ENCODE assay signal across 26 cellular contexts in genomic region chr3:88677311-88677710, GRCh38.
"Had no signal": no experiment of that assay in that cellular context is flagged by ENCODE, and none has a peak within 500 bp of the region (broad histone marks: within the 10 kb centered on the region; RNA-seq: fewer than 3 reads in every experiment).

No MANE protein-coding gene starts in this region.

- DNase-seq: stimulated activated CD4-positive, alpha-beta T cell treated with anti-CD3 and anti-CD28 coated beads, Interleukin-2, amount 100 ng/mL, for 48 hours; stimulated activated CD4-positive, alpha-beta T cell treated with anti-CD3 and anti-CD28 coated beads, Interleukin-4, amount 100 ng/mL, for 1 hour; stimulated activated CD4-positive, alpha-beta T cell treated with anti-CD3 and anti-CD28 coated beads, Interleukin-4, amount 100 ng/mL, for 24 hours; stimulated activated CD4-positive, alpha-beta T cell treated with anti-CD3 and anti-CD28 coated beads, Interleukin-4, amount 100 ng/mL, for 4 hours; stimulated activated CD8-positive, alpha-beta memory T cell treated with anti-CD3 and anti-CD28 coated beads, Interleukin-4, amount 100 ng/mL, for 48 hours; stimulated activated naive B cell treated with anti-CD40 and anti-IgM and Interleukin-4, amounts not matched to agents 10 μg/mL and 1 μg/mL and 100 μg/mL, for 72 hours; stimulated activated naive CD4-positive, alpha-beta T cell; stimulated activated naive CD4-positive, alpha-beta T cell treated with Interleukin-2 at 50 U/mL for 16 hours; stimulated activated naive CD8-positive, alpha-beta T cell treated with anti-CD3 and anti-CD28 coated beads, Interleukin-15, amount 100 ng/mL, for 72 hours; stimulated activated naive CD8-positive, alpha-beta T cell treated with anti-CD3 and anti-CD28 coated beads, Interleukin-15, Interleukin-2, amounts not matched to agents 100 U/mL and 50 U/mL, for 24 hours; stomach; substantia nigra; testis; thyroid gland; tibial artery; transverse colon; trophoblast cell; upper lobe of left lung; upper lobe of right lung; uterus had no signal

- H3K27ac ChIP-seq: stomach, suprapubic skin, testis, thoracic aorta, thyroid gland, tibial artery, tibial nerve, transverse colon, upper lobe of left lung, upper lobe of right lung, uterus, vagina had no signal

- H3K27me3 ChIP-seq: stomach, suprapubic skin, testis, thyroid gland, tibial artery, tibial nerve, transverse colon, upper lobe of left lung, upper lobe of right lung, uterus, vagina had no signal

- H3K4me3 ChIP-seq: stomach, suprapubic skin, testis, thoracic aorta, thyroid gland, tibial artery, tibial nerve, transverse colon, upper lobe of left lung, upper lobe of right lung, uterus, vagina had no signal

- H3K9me3 ChIP-seq: suprapubic skin, testis, thoracic aorta, thyroid gland, tibial artery, transverse colon, upper lobe of left lung, upper lobe of right lung, uterus, vagina had no signal

- ATAC-seq: stimulated activated effector memory CD8-positive, alpha-beta T cell treated with anti-CD3 and anti-CD28 coated beads, Interleukin-12 subunit alpha, Interleukin-12 subunit beta, amount 100 ng/mL, for 72 hours; stimulated activated memory B cell treated with anti-CD40 and anti-IgM and Interleukin-4, amounts not matched to agents 10 μg/mL and 1 μg/mL and 100 μg/mL, for 72 hours; stimulated activated naive B cell treated with anti-CD40 and anti-IgM and Interleukin-4, amounts not matched to agents 10 μg/mL and 1 μg/mL and 100 μg/mL, for 72 hours; stimulated activated naive CD8-positive, alpha-beta T cell treated with anti-CD3 and anti-CD28 coated beads, Interleukin-15, amount 100 ng/mL, for 72 hours; stimulated activated naive CD8-positive, alpha-beta T cell treated with anti-CD3 and anti-CD28 coated beads, Interleukin-15, Interleukin-2, amounts not matched to agents 100 U/mL and 50 U/mL, for 24 hours; upper lobe of right lung had no signal

- H3K36me3 ChIP-seq: stomach, suprapubic skin, thoracic aorta, thyroid gland, tibial artery, tibial nerve, transverse colon, upper lobe of left lung, upper lobe of right lung, uterus, vagina had no signal

- H3K4me1 ChIP-seq: stomach, suprapubic skin, testis, thyroid gland, tibial artery, tibial nerve, transverse colon, upper lobe of left lung, upper lobe of right lung, uterus, vagina had no signal
